Comparison of ENCODE assay signal across 11 cellular contexts in the genomic region with DNA sequence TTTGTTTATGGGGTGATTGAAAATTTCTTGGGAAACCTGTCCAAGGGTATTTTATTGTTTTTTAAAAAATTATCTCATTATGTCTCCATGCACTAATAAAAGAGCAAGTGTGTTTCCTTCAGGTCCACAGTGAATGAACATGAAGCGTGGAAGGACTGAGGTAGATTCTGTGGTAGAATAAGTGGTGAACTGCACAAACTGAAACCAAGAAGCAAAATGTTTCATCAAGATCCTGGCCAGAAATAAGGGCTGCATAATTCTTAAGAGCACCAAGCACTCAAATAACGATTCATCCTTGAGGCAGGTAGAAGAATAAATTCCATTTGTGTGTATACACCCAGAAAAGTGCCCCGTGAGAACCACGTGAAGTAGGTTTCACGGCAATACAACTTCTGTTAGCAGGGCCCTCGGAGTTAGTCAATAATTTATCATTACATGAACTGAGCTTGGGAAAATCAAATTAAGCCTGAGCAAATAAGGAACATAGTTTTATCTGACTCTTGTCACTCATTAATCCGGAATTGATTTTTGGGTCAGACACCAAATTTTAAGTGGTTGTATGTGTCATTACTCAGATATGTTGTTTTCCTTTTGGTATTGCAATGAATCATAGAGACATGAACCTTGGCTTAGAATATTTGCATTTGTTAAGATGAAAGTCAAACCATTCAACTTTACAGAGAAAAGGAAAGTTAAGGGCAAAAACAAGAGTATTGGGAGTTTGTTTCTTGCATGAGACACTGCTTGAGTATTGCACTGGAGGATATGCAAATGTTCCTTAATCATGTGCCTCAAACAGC.
A peak's percentile ranks its signal among the peaks of the same experiment; 100 is the strongest.
DNase-seq lines count a peak whose midpoint lies in the region; ATAC-seq, FAIRE-seq and TF ChIP-seq lines count a peak whose summit lies in the region.
"Had no signal": no experiment of that assay in that cellular context is flagged by ENCODE, and none has a peak within 500 bp of the region (broad histone marks: within the 10 kb centered on the region; RNA-seq: fewer than 3 reads in every experiment).

No MANE protein-coding gene starts in this region.

- peaks cover 40% of the 10 kb centered on the region for H3K36me3 Mint-ChIP-seq in endodermal cell (ENCODE audit: low read depth)

- no peaks in the 10 kb centered on the region for H3K9me3 Mint-ChIP-seq in endodermal cell

- ATAC-seq in GM18868 (IDR thresholded peaks at IDR 0.05; ENCODE audit: unreplicated experiment) (peak; percentile 50), GM19035 (IDR thresholded peaks at IDR 0.05; ENCODE audit: unreplicated experiment) (no peak), HG02970 (IDR thresholded peaks at IDR 0.05; ENCODE audit: low FRiP score, unreplicated experiment) (no peak)

- H3K27me3 Mint-ChIP-seq in endodermal cell (ENCODE audit: insufficient read depth): no peaks in the 10 kb centered on the region

- no peaks in the 10 kb centered on the region for H3K27me3 ChIP-seq in endodermal cell (ENCODE audit: control insufficient read depth, insufficient read depth, low read length, poor library complexity, severe bottlenecking)

- H3K27ac ChIP-seq in endodermal cell (ENCODE audit: low read depth, low read length): no peak overlapping the region

- H3K4me1 Mint-ChIP-seq in endodermal cell: peaks cover 2% of the 10 kb centered on the region

- no peak for TF ChIP-seq POLR2A in GM12892 (IDR thresholded peaks at IDR 0.05; ENCODE audit: low read depth, low read length)

- peak; percentile 21 for DNase-seq in HT-29 (ENCODE audit: low spot score)
- no peak for DNase-seq in endodermal cell
- peak; percentile 36 for DNase-seq in non-pigmented ciliary epithelial cell (ENCODE audit: low read depth)
- DNase-seq in GM12892 (ENCODE audit: insufficient read length): no peak
- DNase-seq in SKM-1 treated with dmso at 0.1 percent for 144 hours (lab: John Stamatoyannopoulos, UW; ENCODE audit: unreplicated experiment): no peak
- DNase-seq: central memory CD4-positive, alpha-beta T cell; COR-L47 had no signal

- no peak for FAIRE-seq in GM12892 (lab: Jason Lieb, UNC)

- no peaks in the 10 kb centered on the region for H3K36me3 ChIP-seq in endodermal cell (ENCODE audit: control insufficient read depth, insufficient read depth, low read length)

- H3K9me3 ChIP-seq in endodermal cell (ENCODE audit: control insufficient read depth, low read length): no peaks in the 10 kb centered on the region

- H3K4me3 ChIP-seq in endodermal cell (ENCODE audit: low read length): no peak overlapping the region

- no peak overlapping the region for H3K4me3 Mint-ChIP-seq in endodermal cell
- H3K4me3 Mint-ChIP-seq: T-helper 2 cell treated with Interferon-gamma antibody and Interleukin-4, amounts not matched to agents 5 μg/mL and 100 μg/mL, for 36 hours had no signal

- no peak overlapping the region for H3K9ac ChIP-seq in endodermal cell (ENCODE audit: extremely low read depth, low read length, poor library complexity, severe bottlenecking)

- no peaks in the 10 kb centered on the region for H3K4me1 ChIP-seq in endodermal cell (ENCODE audit: control insufficient read depth, insufficient read depth, low read length)

- no peak for TF ChIP-seq CTCF in endodermal cell (conservative IDR thresholded peaks at IDR 0.05)

- 87 to 93% methylated on average over 7 of the region's 7 CpGs for WGBS in endodermal cell (ENCODE audit: insufficient coverage in 1 of 2, insufficient read length in 1 of 2), 2 experiments

- H3K27ac Mint-ChIP-seq in endodermal cell: peak overlapping the region; percentile 26
- H3K27ac Mint-ChIP-seq: T-helper 2 cell treated with Interferon-gamma antibody and Interleukin-4, amounts not matched to agents 5 μg/mL and 100 μg/mL, for 36 hours had no signal

Comparison
In these comparisons a context has a peak if more than half of its experiments do, and no peak if none do; other contexts are left out.
1. DNase-seq: peak in HT-29 (single experiment) and non-pigmented ciliary epithelial cell (single experiment); none in endodermal cell (single experiment), GM12892 (single experiment) and SKM-1 treated with dmso at 0.1 percent for 144 hours (single experiment).